ENCODE assay signal across 1 cellular context in genomic region chr16:12290165-12290564, GRCh38.
A peak's percentile ranks its signal among the peaks of the same experiment; 100 is the strongest.
TF ChIP-seq lines count a peak whose summit lies in the region.

No MANE protein-coding gene starts in this region.

TF ChIP-seq in HepG2, 621 proteins besides CTCF, POLR2A, EP300 and RAD21 (continued from another document):
- TF ChIP-seq ZNF230 (CRISPR knock-in tag; IDR thresholded peaks at IDR 0.05) (0 out of 2 replicates have a peak, but pooled peaks have one; percentile 24), AFF4 (CRISPR knock-in tag; IDR thresholded peaks at IDR 0.05) (no peak), ZNF784 (CRISPR knock-in tag; IDR thresholded peaks at IDR 0.05; ENCODE audit: borderline replicate concordance) (0 out of 2 replicates have a peak, but pooled peaks have one; percentile 27), SP4 (CRISPR knock-in tag; IDR thresholded peaks at IDR 0.05) (0 out of 2 replicates have a peak, but pooled peaks have one; percentile 47), GABPB1 (CRISPR knock-in tag; IDR thresholded peaks at IDR 0.05) (0 out of 2 replicates have a peak, but pooled peaks have one; percentile 1), EHMT2 (IDR thresholded peaks at IDR 0.05; ENCODE audit: borderline replicate concordance, low read depth, low read length) (no peak), ZNF570 (CRISPR knock-in tag; IDR thresholded peaks at IDR 0.05; ENCODE audit: borderline replicate concordance) (0 out of 2 replicates have a peak, but pooled peaks have one; percentile 67), GLI4 (CRISPR knock-in tag; IDR thresholded peaks at IDR 0.05; ENCODE audit: borderline replicate concordance) (0 out of 2 replicates have a peak, but pooled peaks have one; percentile 69), ZNF160 (CRISPR knock-in tag; IDR thresholded peaks at IDR 0.05) (no peak), ZKSCAN8 (CRISPR knock-in tag; IDR thresholded peaks at IDR 0.05; ENCODE audit: borderline replicate concordance) (0 out of 2 replicates have a peak, but pooled peaks have one; percentile 2), IRF1 (CRISPR knock-in tag; IDR thresholded peaks at IDR 0.05; ENCODE audit: low read depth) (0 out of 2 replicates have a peak, but pooled peaks have one; percentile 78), ZNF652 (CRISPR knock-in tag; IDR thresholded peaks at IDR 0.05; ENCODE audit: borderline replicate concordance, low read depth) (peak; percentile 42; the same call in 1 of the 2 replicates), ZNF850 (CRISPR knock-in tag; conservative IDR thresholded peaks at IDR 0.05) (0 out of 2 replicates have a peak, but pooled peaks have one; percentile 8), TARDBP (CRISPR knock-in tag; IDR thresholded peaks at IDR 0.05) (0 out of 2 replicates have a peak, but pooled peaks have one; percentile 0)
- TF ChIP-seq, protein P1, sequence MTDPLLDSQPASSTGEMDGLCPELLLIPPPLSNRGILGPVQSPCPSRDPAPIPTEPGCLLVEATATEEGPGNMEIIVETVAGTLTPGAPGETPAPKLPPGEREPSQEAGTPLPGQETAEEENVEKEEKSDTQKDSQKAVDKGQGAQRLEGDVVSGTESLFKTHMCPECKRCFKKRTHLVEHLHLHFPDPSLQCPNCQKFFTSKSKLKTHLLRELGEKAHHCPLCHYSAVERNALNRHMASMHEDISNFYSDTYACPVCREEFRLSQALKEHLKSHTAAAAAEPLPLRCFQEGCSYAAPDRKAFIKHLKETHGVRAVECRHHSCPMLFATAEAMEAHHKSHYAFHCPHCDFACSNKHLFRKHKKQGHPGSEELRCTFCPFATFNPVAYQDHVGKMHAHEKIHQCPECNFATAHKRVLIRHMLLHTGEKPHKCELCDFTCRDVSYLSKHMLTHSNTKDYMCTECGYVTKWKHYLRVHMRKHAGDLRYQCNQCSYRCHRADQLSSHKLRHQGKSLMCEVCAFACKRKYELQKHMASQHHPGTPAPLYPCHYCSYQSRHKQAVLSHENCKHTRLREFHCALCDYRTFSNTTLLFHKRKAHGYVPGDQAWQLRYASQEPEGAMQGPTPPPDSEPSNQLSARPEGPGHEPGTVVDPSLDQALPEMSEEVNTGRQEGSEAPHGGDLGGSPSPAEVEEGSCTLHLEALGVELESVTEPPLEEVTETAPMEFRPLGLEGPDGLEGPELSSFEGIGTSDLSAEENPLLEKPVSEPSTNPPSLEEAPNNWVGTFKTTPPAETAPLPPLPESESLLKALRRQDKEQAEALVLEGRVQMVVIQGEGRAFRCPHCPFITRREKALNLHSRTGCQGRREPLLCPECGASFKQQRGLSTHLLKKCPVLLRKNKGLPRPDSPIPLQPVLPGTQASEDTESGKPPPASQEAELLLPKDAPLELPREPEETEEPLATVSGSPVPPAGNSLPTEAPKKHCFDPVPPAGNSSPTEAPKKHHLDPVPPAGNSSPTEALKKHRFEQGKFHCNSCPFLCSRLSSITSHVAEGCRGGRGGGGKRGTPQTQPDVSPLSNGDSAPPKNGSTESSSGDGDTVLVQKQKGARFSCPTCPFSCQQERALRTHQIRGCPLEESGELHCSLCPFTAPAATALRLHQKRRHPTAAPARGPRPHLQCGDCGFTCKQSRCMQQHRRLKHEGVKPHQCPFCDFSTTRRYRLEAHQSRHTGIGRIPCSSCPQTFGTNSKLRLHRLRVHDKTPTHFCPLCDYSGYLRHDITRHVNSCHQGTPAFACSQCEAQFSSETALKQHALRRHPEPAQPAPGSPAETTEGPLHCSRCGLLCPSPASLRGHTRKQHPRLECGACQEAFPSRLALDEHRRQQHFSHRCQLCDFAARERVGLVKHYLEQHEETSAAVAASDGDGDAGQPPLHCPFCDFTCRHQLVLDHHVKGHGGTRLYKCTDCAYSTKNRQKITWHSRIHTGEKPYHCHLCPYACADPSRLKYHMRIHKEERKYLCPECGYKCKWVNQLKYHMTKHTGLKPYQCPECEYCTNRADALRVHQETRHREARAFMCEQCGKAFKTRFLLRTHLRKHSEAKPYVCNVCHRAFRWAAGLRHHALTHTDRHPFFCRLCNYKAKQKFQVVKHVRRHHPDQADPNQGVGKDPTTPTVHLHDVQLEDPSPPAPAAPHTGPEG (CRISPR knock-in tag; IDR thresholded peaks at IDR 0.05) = 0 out of 2 replicates have a peak, but pooled peaks have one; percentile 13
- TF ChIP-seq, protein P2, sequence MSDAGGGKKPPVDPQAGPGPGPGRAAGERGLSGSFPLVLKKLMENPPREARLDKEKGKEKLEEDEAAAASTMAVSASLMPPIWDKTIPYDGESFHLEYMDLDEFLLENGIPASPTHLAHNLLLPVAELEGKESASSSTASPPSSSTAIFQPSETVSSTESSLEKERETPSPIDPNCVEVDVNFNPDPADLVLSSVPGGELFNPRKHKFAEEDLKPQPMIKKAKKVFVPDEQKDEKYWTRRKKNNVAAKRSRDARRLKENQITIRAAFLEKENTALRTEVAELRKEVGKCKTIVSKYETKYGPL (CRISPR knock-in tag; IDR thresholded peaks at IDR 0.05) = no peak
- TF ChIP-seq, protein P3, sequence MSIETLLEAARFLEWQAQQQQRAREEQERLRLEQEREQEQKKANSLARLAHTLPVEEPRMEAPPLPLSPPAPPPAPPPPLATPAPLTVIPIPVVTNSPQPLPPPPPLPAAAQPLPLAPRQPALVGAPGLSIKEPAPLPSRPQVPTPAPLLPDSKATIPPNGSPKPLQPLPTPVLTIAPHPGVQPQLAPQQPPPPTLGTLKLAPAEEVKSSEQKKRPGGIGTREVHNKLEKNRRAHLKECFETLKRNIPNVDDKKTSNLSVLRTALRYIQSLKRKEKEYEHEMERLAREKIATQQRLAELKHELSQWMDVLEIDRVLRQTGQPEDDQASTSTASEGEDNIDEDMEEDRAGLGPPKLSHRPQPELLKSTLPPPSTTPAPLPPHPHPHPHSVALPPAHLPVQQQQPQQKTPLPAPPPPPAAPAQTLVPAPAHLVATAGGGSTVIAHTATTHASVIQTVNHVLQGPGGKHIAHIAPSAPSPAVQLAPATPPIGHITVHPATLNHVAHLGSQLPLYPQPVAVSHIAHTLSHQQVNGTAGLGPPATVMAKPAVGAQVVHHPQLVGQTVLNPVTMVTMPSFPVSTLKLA (IDR thresholded peaks at IDR 0.05) = peak; percentile 91
- TF ChIP-seq, protein P4, sequence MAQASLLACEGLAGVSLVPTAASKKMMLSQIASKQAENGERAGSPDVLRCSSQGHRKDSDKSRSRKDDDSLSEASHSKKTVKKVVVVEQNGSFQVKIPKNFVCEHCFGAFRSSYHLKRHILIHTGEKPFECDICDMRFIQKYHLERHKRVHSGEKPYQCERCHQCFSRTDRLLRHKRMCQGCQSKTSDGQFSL (CRISPR knock-in tag; IDR thresholded peaks at IDR 0.05) = no peak
